In genomic region chr6:30102701-30103629, GRCh38 we compare ENCODE assay signal across 1 cellular context.
TF ChIP-seq lines count a peak whose summit lies in the region.

No MANE protein-coding gene starts in this region.

TF ChIP-seq in HepG2, 621 proteins besides CTCF, POLR2A, EP300 and RAD21 (continued from another document and continues in another):
- TF ChIP-seq PAXIP1 (CRISPR knock-in tag; conservative IDR thresholded peaks at IDR 0.05): no peak; the same call in none of the 2 replicates
- TF ChIP-seq ZNF589 (CRISPR knock-in tag; conservative IDR thresholded peaks at IDR 0.05): no peak
- no peak for TF ChIP-seq ZIK1 (CRISPR knock-in tag; IDR thresholded peaks at IDR 0.05; ENCODE audit: borderline replicate concordance, low read depth)
- no peak for TF ChIP-seq ZNF33A (CRISPR knock-in tag; IDR thresholded peaks at IDR 0.05; ENCODE audit: borderline replicate concordance)
- TF ChIP-seq RARA (CRISPR knock-in tag; IDR thresholded peaks at IDR 0.05): 0 out of 2 replicates have a peak, but pooled peaks have one; percentile 46
- 0 out of 2 replicates have a peak, but pooled peaks have one; percentile 9 for TF ChIP-seq ZNF121 (CRISPR knock-in tag; IDR thresholded peaks at IDR 0.05)
- TF ChIP-seq ISX (CRISPR knock-in tag; conservative IDR thresholded peaks at IDR 0.05): no peak
- TF ChIP-seq ARNT2 (CRISPR knock-in tag; IDR thresholded peaks at IDR 0.05; ENCODE audit: low read depth): 0 out of 2 replicates have a peak, but pooled peaks have one; percentile 43
- TF ChIP-seq ZSCAN30 (CRISPR knock-in tag; IDR thresholded peaks at IDR 0.05): no peak
- TF ChIP-seq ZNF12 (CRISPR knock-in tag; IDR thresholded peaks at IDR 0.05): no peak
- peak; percentile 35; the same call in 1 of the 2 replicates for TF ChIP-seq HNF4G (IDR thresholded peaks at IDR 0.05; ENCODE audit: borderline replicate concordance, low read depth, low read length)
- peak; percentile 53; the same call in 1 of the 2 replicates for TF ChIP-seq HNF4G (CRISPR knock-in tag; IDR thresholded peaks at IDR 0.05; ENCODE audit: borderline replicate concordance, low read depth)
- no peak for TF ChIP-seq FOXO4 (CRISPR knock-in tag; conservative IDR thresholded peaks at IDR 0.05)
- TF ChIP-seq USF2 (IDR thresholded peaks at IDR 0.05; ENCODE audit: low read depth, low read length): 0 out of 2 replicates have a peak, but pooled peaks have one; percentile 1
- no peak for TF ChIP-seq USF2 (CRISPR knock-in tag; IDR thresholded peaks at IDR 0.05; ENCODE audit: borderline replicate concordance)
- TF ChIP-seq E2F2 (CRISPR knock-in tag; IDR thresholded peaks at IDR 0.05; ENCODE audit: borderline replicate concordance): no peak
- no peak for TF ChIP-seq CREBL2 (CRISPR knock-in tag; IDR thresholded peaks at IDR 0.05; ENCODE audit: borderline replicate concordance)
- peak; percentile 84; the same call in 1 of the 2 replicates for TF ChIP-seq ZNF205 (CRISPR knock-in tag; IDR thresholded peaks at IDR 0.05)
- peak; percentile 75; the same call in 1 of the 2 replicates for TF ChIP-seq KLF11 (CRISPR knock-in tag; IDR thresholded peaks at IDR 0.05)
- 0 out of 2 replicates have a peak, but pooled peaks have one; percentile 68 for TF ChIP-seq ZSCAN9 (CRISPR knock-in tag; IDR thresholded peaks at IDR 0.05; ENCODE audit: borderline replicate concordance)
- no peak for TF ChIP-seq ZNF275 (CRISPR knock-in tag; IDR thresholded peaks at IDR 0.05; ENCODE audit: borderline replicate concordance)
- TF ChIP-seq ZBTB44 (CRISPR knock-in tag; IDR thresholded peaks at IDR 0.05): 0 out of 2 replicates have a peak, but pooled peaks have one; percentile 20
- peak; percentile 47; the same call in 1 of the 2 replicates for TF ChIP-seq SIN3A (IDR thresholded peaks at IDR 0.05; ENCODE audit: borderline replicate concordance, low read depth, low read length)
- no peak for TF ChIP-seq PRDM10 (CRISPR knock-in tag; IDR thresholded peaks at IDR 0.05; ENCODE audit: low read depth)
- TF ChIP-seq MBNL3 (CRISPR knock-in tag; conservative IDR thresholded peaks at IDR 0.05): no peak
- TF ChIP-seq ZNF552 (CRISPR knock-in tag; IDR thresholded peaks at IDR 0.05; ENCODE audit: borderline replicate concordance): no peak
- TF ChIP-seq PHF8 (CRISPR knock-in tag; IDR thresholded peaks at IDR 0.05): no peak; the same call in 1 of the 2 replicates
- peak; percentile 45; the same call in 1 of the 2 replicates for TF ChIP-seq ZNF788 (CRISPR knock-in tag; IDR thresholded peaks at IDR 0.05; ENCODE audit: borderline replicate concordance)
- no peak for TF ChIP-seq HBP1 (CRISPR knock-in tag; IDR thresholded peaks at IDR 0.05; ENCODE audit: low read depth)
- peak; percentile 76 for TF ChIP-seq SP4 (CRISPR knock-in tag; IDR thresholded peaks at IDR 0.05)
